In the genomic region with DNA sequence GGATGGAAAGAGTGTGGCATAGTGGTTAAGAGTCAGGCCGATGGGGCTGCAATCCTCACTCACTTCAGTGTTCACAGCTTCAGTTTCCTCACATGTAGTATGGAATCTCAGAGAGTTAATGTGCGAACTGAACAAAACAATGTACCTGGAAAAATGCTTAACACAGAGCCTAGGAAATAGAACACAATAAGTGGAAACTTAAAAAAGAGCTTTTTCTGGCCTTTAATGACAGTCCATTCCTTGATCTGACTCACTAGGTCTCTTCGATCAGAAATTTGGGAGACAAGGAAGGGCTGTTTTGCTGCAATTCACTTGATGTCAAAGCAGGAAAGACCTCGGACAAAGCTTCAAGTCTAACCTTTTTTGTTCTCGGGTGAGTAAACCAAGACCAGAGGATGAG, we compare ENCODE assay signal across 24 cellular contexts. TPM values are rescaled to one million over a fixed set of nuclear protein-coding genes. Genes with fewer than 3 reads are reported as not detected.
DNase-seq lines count a peak whose midpoint lies in the region; ATAC-seq and TF ChIP-seq lines count a peak whose summit lies in the region.
"Had no signal": no experiment of that assay in that cellular context is flagged by ENCODE, and none has a peak within 500 bp of the region (broad histone marks: within the 10 kb centered on the region; RNA-seq: fewer than 3 reads in every experiment).

No MANE protein-coding gene starts in this region.

- H3K27ac ChIP-seq in left ventricle myocardium inferior (replicated peaks) (peak overlapping the region; percentile 89), dorsolateral prefrontal cortex (peak overlapping the region in 52 of 59 donors; percentile 37 to 94 (median 81)), right cardiac atrium (ENCODE audit: low read length) (peak overlapping the region; percentile 82), temporal lobe (ENCODE audit: low read depth, low read length) (peak overlapping the region; percentile 64)
- H3K27ac ChIP-seq: BLaER1, RWPE1, SK-N-MC had no signal

- no peaks in the 10 kb centered on the region for H3K36me3 ChIP-seq in left ventricle myocardium inferior
- H3K36me3 ChIP-seq: BLaER1 had no signal

- 75% methylated on average over 5 of the region's 5 CpGs for WGBS in right cardiac atrium

- no peak for TF ChIP-seq CTCF in left ventricle myocardium inferior (IDR thresholded peaks at IDR 0.05; ENCODE audit: borderline replicate concordance)
- no peak for TF ChIP-seq CTCF in dorsolateral prefrontal cortex (IDR thresholded peaks at IDR 0.05 in 54 of 56, conservative IDR thresholded peaks at IDR 0.05 in 2 of 56; ENCODE audit: low read depth in 1 of 56, partially characterized antibody in 56 of 56)

- H3K27me3 ChIP-seq in left ventricle myocardium inferior (ENCODE audit: low read depth) (no peaks in the 10 kb centered on the region), dorsolateral prefrontal cortex (peaks cover 0 to 5% (median 0%) of the 10 kb centered on the region in 45 donors), right cardiac atrium (ENCODE audit: control insufficient read depth, insufficient read depth) (no peaks in the 10 kb centered on the region)
- H3K27me3 ChIP-seq: BLaER1, MG63 had no signal

- H3K9me3 ChIP-seq in left ventricle myocardium inferior (replicated peaks) (no peaks in the 10 kb centered on the region), right cardiac atrium (ENCODE audit: control insufficient read depth, low read length) (no peaks in the 10 kb centered on the region)
- H3K9me3 ChIP-seq: BLaER1, MG63 had no signal

- intact Hi-C loops in left ventricle myocardium inferior (cut with micrococcal nuclease): no loop called here
- intact Hi-C loops in Right ventricle myocardium superior (cut with DNase I): no loop called here
- intact Hi-C loops in dorsolateral prefrontal cortex (cut with DNase I): loop anchor here in 1 of 2 donors (10.0 kb wide), 2 partner anchors 58 to 62 kb away; a partner anchor contains a TSS
- intact Hi-C loops in right cardiac atrium (cut with DNase I): no loop called here

- no peak for DNase-seq in left ventricle myocardium inferior
- DNase-seq in Right ventricle myocardium superior: no peak
- DNase-seq in dorsolateral prefrontal cortex: no peak
- DNase-seq in right cardiac atrium: no peak
- DNase-seq: CD4-positive, CD25-positive, alpha-beta regulatory T cell; DMS153; DND-41; KBM-7; NCI-H1105 treated with DMSO at 0.1 percent for 48 hours; NCI-H146; NCI-H1930; NCI-H446; NCI-H524 treated with DMSO at 0.1 percent for 48 hours; NCI-H82; SIG-M5 had no signal

- H3K4me3 ChIP-seq in left ventricle myocardium inferior: peak overlapping the region; percentile 35
- H3K4me3 ChIP-seq in dorsolateral prefrontal cortex: no peak overlapping the region
- no peak overlapping the region for H3K4me3 ChIP-seq in right cardiac atrium (ENCODE audit: low read length)
- H3K4me3 ChIP-seq: BLaER1, MG63, SK-N-MC had no signal

- ATAC-seq in Right ventricle myocardium superior (ENCODE audit: poor library complexity): no peak
- no peak for ATAC-seq in right cardiac atrium
- ATAC-seq in GM21423 (IDR thresholded peaks at IDR 0.05; ENCODE audit: unreplicated experiment): no peak
- ATAC-seq in HG03439 (IDR thresholded peaks at IDR 0.05; ENCODE audit: unreplicated experiment): no peak
- no peak for ATAC-seq in GM19328 (IDR thresholded peaks at IDR 0.05; ENCODE audit: unreplicated experiment)
- ATAC-seq: Panc1 had no signal

- H3K4me1 ChIP-seq in left ventricle myocardium inferior (peaks cover 52% of the 10 kb centered on the region), right cardiac atrium (ENCODE audit: control insufficient read depth, insufficient read depth, low read length) (peaks cover 2% of the 10 kb centered on the region)

RNA-seq across cellular contexts. Expression of a gene that starts 56.1 kb away (rescaled TPM):
- total RNA-seq in left ventricle myocardium inferior: 0.77 TPM
- 1.1 TPM for total RNA-seq in Right ventricle myocardium superior
- total RNA-seq in dorsolateral prefrontal cortex: 100 to 1,000 TPM in 85 of 120 experiments, 10 to 100 TPM in 35; 39.1 to 171 (median 119) TPM
- 1 to 10 TPM in 2 of 4 donors, under 1 TPM in 2; 0.35 to 1.6 (median 0.79) TPM for total RNA-seq in right cardiac atrium
- 0.66 TPM for polyA plus RNA-seq in right cardiac atrium
- 9.3 TPM for total RNA-seq in temporal lobe
- total RNA-seq: CD4-positive, CD25-positive, alpha-beta regulatory T cell had no signal
